22 cellular contexts compared by ENCODE assay signal in genomic region chr13:67916650-67917049, GRCh38.
"Had no signal": no experiment of that assay in that cellular context is flagged by ENCODE, and none has a peak within 500 bp of the region (broad histone marks: within the 10 kb centered on the region; RNA-seq: fewer than 3 reads in every experiment).

No MANE protein-coding gene starts in this region.

- H3K9me3 ChIP-seq: MG63, Peyer's patch, SJCRH30 had no signal

- H3K27ac ChIP-seq: HL-60, PC-9, Peyer's patch, SJCRH30 had no signal

- ATAC-seq: K562, Right ventricle myocardium inferior, SK-N-SH treated with all-trans-retinoic acid at 6 μM for 48 hours had no signal

- H3K4me3 ChIP-seq: K562, MG63, PC-9, Peyer's patch, SJCRH30 had no signal

- H3K4me1 ChIP-seq: Peyer's patch, SJCRH30 had no signal

- H3K27me3 ChIP-seq: MG63, Peyer's patch, SJCRH30 had no signal

- H3K36me3 ChIP-seq: MG63, Peyer's patch, SJCRH30 had no signal

- DNase-seq: MG63, NCI-H1092, NCI-H1105 treated with DMSO at 0.1 percent for 48 hours, NCI-H1417 treated with DMSO at 0.1 percent for 48 hours, NCI-H146, NCI-H1694 treated with DMSO at 0.1 percent for 48 hours, NCI-H1930, NCI-H2081, NCI-H2107, NCI-H2227 treated with DMSO at 0.1 percent for 48 hours, NCI-H524, NCI-H526 treated with DMSO at 0.1 percent for 48 hours, NCI-H774, OCI-M1, PC-9, Peyer's patch, SHP77 treated with DMSO at 0.1 percent for 48 hours, SJCRH30 had no signal
